In the genomic region with DNA sequence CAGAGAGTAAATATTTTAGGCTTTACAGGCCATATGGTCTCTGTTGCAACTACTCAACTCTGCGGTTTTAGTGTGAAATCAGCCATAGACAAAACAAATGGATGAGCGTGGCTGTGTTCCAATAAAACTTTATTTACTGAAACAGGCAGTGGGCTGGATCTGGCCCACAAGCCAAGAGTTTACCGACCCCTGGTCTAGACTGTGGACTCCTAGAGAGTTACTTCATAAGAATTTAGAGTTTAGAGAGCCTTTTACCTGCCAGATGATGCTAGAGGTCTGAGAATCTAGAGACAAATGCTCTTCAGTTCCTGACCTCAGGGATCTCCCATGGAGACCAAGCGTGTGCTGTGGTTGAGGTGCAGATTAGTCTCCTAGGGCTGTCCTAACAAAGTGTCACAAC, we compare ENCODE assay signal across 13 cellular contexts.
DNase-seq lines count a peak whose midpoint lies in the region; ATAC-seq and TF ChIP-seq lines count a peak whose summit lies in the region.
"Had no signal": no experiment of that assay in that cellular context is flagged by ENCODE, and none has a peak within 500 bp of the region (broad histone marks: within the 10 kb centered on the region; RNA-seq: fewer than 3 reads in every experiment).

No MANE protein-coding gene starts in this region.

- peak; percentile 84 for DNase-seq in AG10803 (ENCODE audit: low read depth)
- DNase-seq in IMR-90, result peak; percentile 92
- DNase-seq in SJCRH30, result peak; percentile 47 to 75
- peak; percentile 81 for DNase-seq in fibroblast of pulmonary artery (ENCODE audit: low read depth)
- DNase-seq in NCI-H187 treated with DMSO at 0.1 percent for 48 hours (lab: John Stamatoyannopoulos, UW), result no peak
- no peak for DNase-seq in DMS114 treated with DMSO at 0.1 percent for 48 hours (lab: John Stamatoyannopoulos, UW; ENCODE audit: unreplicated experiment)
- no peak for DNase-seq in activated T-cell treated with anti-CD3 and anti-CD28 coated beads, Interleukin-2, amount 50 U/mL, for 48 hours
- DNase-seq in GM20000 (ENCODE audit: low spot score), result no peak
- DNase-seq: activated CD8-positive, alpha-beta memory T cell treated with anti-CD3 and anti-CD28 coated beads for 24 hours; activated gamma-delta T cell; left colon; NCI-H774 had no signal

- no peak for TF ChIP-seq POLR2A in IMR-90 (IDR thresholded peaks at IDR 0.05; ENCODE audit: low read depth, low read length)

- no peak overlapping the region for H4K91ac ChIP-seq in IMR-90 (ENCODE audit: insufficient read depth, low read depth, low read length)

- H3K9me3 ChIP-seq in IMR-90 (ENCODE audit: control insufficient read depth, insufficient read depth, low read length) (no peaks in the 10 kb centered on the region), SJCRH30 (replicated peaks) (no peaks in the 10 kb centered on the region)

- TF ChIP-seq RAD21 in IMR-90 (IDR thresholded peaks at IDR 0.05; ENCODE audit: low read length), result no peak

- no peak overlapping the region for H3K4me2 ChIP-seq in IMR-90 (ENCODE audit: low read depth, low read length)

- peak overlapping the region; percentile 25; the same call in 1 of the 3 replicates for H2BK15ac ChIP-seq in IMR-90 (ENCODE audit: low read depth, low read length)

- no peaks in the 10 kb centered on the region for H4K20me1 ChIP-seq in IMR-90 (ENCODE audit: insufficient read depth, low read length)

- in situ Hi-C loops in IMR-90 (cut with MboI; ENCODE audit: low sequenced_read_pairs), result no loop called here

- H3K27me3 ChIP-seq in IMR-90 (ENCODE audit: control insufficient read depth, insufficient read depth, low read length) (no peaks in the 10 kb centered on the region), SJCRH30 (no peaks in the 10 kb centered on the region)
- H3K27me3 ChIP-seq: cardiac muscle cell had no signal

- peak overlapping the region; percentile 63 for H2BK120ac ChIP-seq in IMR-90 (ENCODE audit: low read depth, low read length)

- H2BK5ac ChIP-seq in IMR-90 (ENCODE audit: low read depth, low read length, poor library complexity, severe bottlenecking), result no peak overlapping the region

- TF ChIP-seq CTCF in AG10803 (conservative IDR thresholded peaks at IDR 0.05; ENCODE audit: low read length), result no peak
- no peak for TF ChIP-seq CTCF in IMR-90 (conservative IDR thresholded peaks at IDR 0.05; ENCODE audit: low read depth, low read length)
- no peak for TF ChIP-seq CTCF in fibroblast of pulmonary artery (IDR thresholded peaks at IDR 0.05; ENCODE audit: low read length, missing control alignments)
- no peak for TF ChIP-seq CTCF in GM20000 (IDR thresholded peaks at IDR 0.05; ENCODE audit: extremely low read depth, missing control alignments)

- POLR2A ChIA-PET in IMR-90 (lab: Charles Lee; ENCODE audit: unreplicated experiment), result no interaction called here

- peaks cover 18% of the 10 kb centered on the region; the same call in 1 of the 2 replicates for H3K9me1 ChIP-seq in IMR-90 (ENCODE audit: insufficient read depth, low read length)

- H4K8ac ChIP-seq in IMR-90 (ENCODE audit: low read depth in 2 of 2, low read length in 2 of 2), result peak overlapping the region in 1 of 2 experiments; percentile 50; a peak in 1 of 4 replicates

- peak overlapping the region; percentile 69 for H2AK5ac ChIP-seq in IMR-90 (ENCODE audit: low read depth, low read length)

- no peak overlapping the region for H2AFZ ChIP-seq in IMR-90 (replicated peaks; ENCODE audit: low read length, poor library complexity)

- H3K4ac ChIP-seq in IMR-90 (ENCODE audit: low read depth, low read length), result peak overlapping the region; percentile 82

- BruUV-seq in IMR-90 (replicated peaks; lab: Mats Ljungman, UMichigan), result no TSS peak

- peak overlapping the region; percentile 59 for H2AK9ac ChIP-seq in IMR-90 (replicated peaks; ENCODE audit: low read depth, low read length, poor library complexity)

- peak overlapping the region; percentile 11 for H3K14ac ChIP-seq in IMR-90 (replicated peaks; ENCODE audit: low read depth, low read length)

- WGBS in IMR-90 (ENCODE audit: extremely low coverage in 2 of 2, insufficient read length in 1 of 2), 2 experiments, result no CpG with 5 or more reads among the region's 4 CpGs

- CTCF ChIA-PET in IMR-90 (lab: Yijun Ruan, JAX), result no interaction called here

- H2BK20ac ChIP-seq in IMR-90 (ENCODE audit: low read depth, low read length), result peak overlapping the region; percentile 67

- no peak overlapping the region for H4K5ac ChIP-seq in IMR-90 (ENCODE audit: low read depth, low read length)

- peak overlapping the region; percentile 30; the same call in 1 of the 2 replicates for H3K18ac ChIP-seq in IMR-90 (ENCODE audit: low read depth, low read length)

- H3K9ac ChIP-seq in IMR-90 (ENCODE audit: low read depth, low read length), result no peak overlapping the region

- peak overlapping the region; percentile 58; the same call in 1 of the 2 replicates for H3K23ac ChIP-seq in IMR-90 (ENCODE audit: low read depth, low read length)

- H3K4me3 ChIP-seq in AG10803 (ENCODE audit: low read length), result no peak overlapping the region
- no peak overlapping the region for H3K4me3 ChIP-seq in IMR-90 (ENCODE audit: insufficient read depth, low read depth, low read length)
- no peak overlapping the region for H3K4me3 ChIP-seq in SJCRH30
- H3K4me3 ChIP-seq in fibroblast of pulmonary artery (replicated peaks; ENCODE audit: low read depth, low read length), result no peak overlapping the region
- H3K4me3 ChIP-seq: cardiac muscle cell had no signal

- dilution Hi-C loops in IMR-90 (cut with HindIII; ENCODE audit: low sequenced_read_pairs, unreplicated experiment), result no loop called here

- H3K36me3 ChIP-seq in IMR-90 (ENCODE audit: control insufficient read depth, insufficient read depth, low read length) (no peaks in the 10 kb centered on the region), SJCRH30 (no peaks in the 10 kb centered on the region)
- H3K36me3 ChIP-seq: cardiac muscle cell had no signal

- peak overlapping the region; percentile 32; the same call in 1 of the 2 replicates for H3K27ac ChIP-seq in IMR-90 (ENCODE audit: insufficient read depth, low read length)
- peak overlapping the region; percentile 54 for H3K27ac ChIP-seq in SJCRH30
- H3K27ac ChIP-seq: cardiac muscle cell had no signal

- no peaks in the 10 kb centered on the region for H3K79me1 ChIP-seq in IMR-90 (ENCODE audit: low read depth in 1 of 2, low read length in 2 of 2)

- peaks cover 26% of the 10 kb centered on the region for H3K4me1 ChIP-seq in IMR-90 (ENCODE audit: control insufficient read depth, insufficient read depth, low read length)
- peaks cover 18% of the 10 kb centered on the region for H3K4me1 ChIP-seq in SJCRH30

- intact Hi-C loops in IMR-90 (cut with micrococcal nuclease), result no loop called here

- peak; percentile 53 for ATAC-seq in IMR-90 (ENCODE audit: low read depth)
- ATAC-seq: left colon had no signal

- H3K56ac ChIP-seq in IMR-90 (ENCODE audit: extremely low read depth, insufficient read depth, low read length), result no peak overlapping the region

TF ChIP-seq in IMR-90, 13 proteins besides CTCF, POLR2A, EP300 and RAD21:
- TF ChIP-seq FOS (IDR thresholded peaks at IDR 0.05; ENCODE audit: low read depth, low read length), result no peak; the same call in 1 of the 2 replicates
- no peak for TF ChIP-seq SMC3 (IDR thresholded peaks at IDR 0.05; ENCODE audit: low read depth, low read length)
- TF ChIP-seq NFE2L2 (IDR thresholded peaks at IDR 0.05; ENCODE audit: low read depth, low read length), result no peak
- TF ChIP-seq MXI1 (IDR thresholded peaks at IDR 0.05; ENCODE audit: borderline replicate concordance, low read depth, low read length), result no peak
- peak; percentile 14 for TF ChIP-seq RCOR1 (IDR thresholded peaks at IDR 0.05; ENCODE audit: insufficient replicate concordance, low read length)
- no peak for TF ChIP-seq ELK1 (IDR thresholded peaks at IDR 0.05; ENCODE audit: borderline replicate concordance, low read depth, low read length)
- TF ChIP-seq RFX5 (IDR thresholded peaks at IDR 0.05; ENCODE audit: low read depth, low read length), result no peak
- TF ChIP-seq BHLHE40 (IDR thresholded peaks at IDR 0.05; ENCODE audit: low read depth, low read length), result no peak
- peak; percentile 92 for TF ChIP-seq CEBPB (IDR thresholded peaks at IDR 0.05; ENCODE audit: low read depth, low read length)
- TF ChIP-seq MAFK (IDR thresholded peaks at IDR 0.05; ENCODE audit: low read depth, low read length), result no peak

Comparison
In these comparisons a context has a peak if more than half of its experiments do, and no peak if none do; other contexts are left out.
1. DNase-seq: peak in AG10803 (single experiment), IMR-90 (single experiment), SJCRH30 (2 of 2) and fibroblast of pulmonary artery (single experiment); none in NCI-H187 treated with DMSO at 0.1 percent for 48 hours (single experiment), DMS114 treated with DMSO at 0.1 percent for 48 hours (single experiment), activated T-cell treated with anti-CD3 and anti-CD28 coated beads, Interleukin-2, amount 50 U/mL, for 48 hours (0 of 2) and GM20000 (single experiment).